Comparison of ENCODE assay signal across 29 cellular contexts in genomic region chr18:14924226-14924625, GRCh38.
"Had no signal": no experiment of that assay in that cellular context is flagged by ENCODE, and none has a peak within 500 bp of the region (broad histone marks: within the 10 kb centered on the region; RNA-seq: fewer than 3 reads in every experiment).

No MANE protein-coding gene starts in this region.

- H3K4me3 Mint-ChIP-seq: activated CD4-positive, alpha-beta memory T cell treated with anti-CD3 and anti-CD28 coated beads, Interleukin-2, amount 10 ng/mL, durations not matched to agents 7 days and 5 days; activated naive CD8-positive, alpha-beta T cell; dendritic cell treated with granulocyte-macrophage colony-stimulating factor and Interleukin-4, amounts not matched to agents 40 ng/mL and 50 ng/mL, for 4 days; immature natural killer cell; neural crest cell; T-helper 1 cell treated with Interleukin-12 subunit alpha and Interleukin-12 subunit beta and Interleukin-4 antibody, amounts not matched to agents 30 μg/mL and 1 μg/mL, for 36 hours; type B pancreatic cell had no signal

- H3K36me3 ChIP-seq: cardiac muscle cell, sigmoid colon, spleen, thoracic aorta, vagina had no signal

- H3K27me3 ChIP-seq: cardiac muscle cell, hepatocyte, sigmoid colon, spleen, vagina had no signal

- H3K4me1 Mint-ChIP-seq: activated CD4-positive, alpha-beta memory T cell treated with anti-CD3 and anti-CD28 coated beads, Interleukin-2, amount 10 ng/mL, durations not matched to agents 7 days and 5 days; neural crest cell had no signal

- H3K4me3 ChIP-seq: cardiac muscle cell, hepatocyte, lung, sigmoid colon, spleen, thoracic aorta, vagina had no signal

- H3K27ac ChIP-seq: cardiac muscle cell, hepatocyte, sigmoid colon, thoracic aorta, vagina had no signal

- DNase-seq: activated CD4-positive, alpha-beta memory T cell treated with anti-CD3 and anti-CD28 coated beads, Interleukin-2, amount 10 ng/mL, durations not matched to agents 7 days and 5 days; activated CD4-positive, alpha-beta T cell treated with anti-CD3 and anti-CD28 coated beads for 4 hours; activated CD4-positive, CD25-positive, alpha-beta regulatory T cell; activated naive CD4-positive, alpha-beta T cell; activated T-cell treated with anti-CD3 and anti-CD28 coated beads, Interleukin-2, amount 50 U/mL, for 1 hour; amygdala; effector CD4-positive, alpha-beta T cell; erythroblast; glutamatergic neuron; immature natural killer cell; naive thymus-derived CD4-positive, alpha-beta T cell; retina; sigmoid colon; spleen; stimulated activated CD4-positive, alpha-beta T cell treated with anti-CD3 and anti-CD28 coated beads, Interleukin-4, amount 100 ng/mL, for 1 hour; stimulated activated naive CD4-positive, alpha-beta T cell had no signal

- H3K27me3 Mint-ChIP-seq: activated CD4-positive, alpha-beta memory T cell treated with anti-CD3 and anti-CD28 coated beads, Interleukin-2, amount 10 ng/mL, durations not matched to agents 7 days and 5 days; activated naive CD8-positive, alpha-beta T cell; activated T-helper 17 cell treated with anti-CD3 and anti-CD28 coated beads, Interleukin-2, amount 50 U/mL, for 72 hours; dendritic cell treated with granulocyte-macrophage colony-stimulating factor and Interleukin-4, amounts not matched to agents 40 ng/mL and 50 ng/mL, for 4 days; naive thymus-derived CD4-positive, alpha-beta T cell; progenitor cell of endocrine pancreas; type B pancreatic cell had no signal

- ATAC-seq: activated T-helper 17 cell treated with anti-CD3 and anti-CD28 coated beads, Interleukin-2, amount 50 U/mL, for 72 hours; left lobe of liver had no signal

- H3K36me3 Mint-ChIP-seq: activated naive CD8-positive, alpha-beta T cell; immature natural killer cell; naive thymus-derived CD4-positive, alpha-beta T cell; type B pancreatic cell had no signal

- H3K27ac Mint-ChIP-seq: activated CD4-positive, alpha-beta memory T cell treated with anti-CD3 and anti-CD28 coated beads, Interleukin-2, amount 10 ng/mL, durations not matched to agents 7 days and 5 days; activated naive CD8-positive, alpha-beta T cell; activated T-helper 17 cell treated with anti-CD3 and anti-CD28 coated beads, Interleukin-2, amount 50 U/mL, for 72 hours; dendritic cell treated with granulocyte-macrophage colony-stimulating factor and Interleukin-4, amounts not matched to agents 40 ng/mL and 50 ng/mL, for 4 days; immature natural killer cell; progenitor cell of endocrine pancreas; T-helper 1 cell treated with Interleukin-12 subunit alpha and Interleukin-12 subunit beta and Interleukin-4 antibody, amounts not matched to agents 30 μg/mL and 1 μg/mL, for 36 hours; type B pancreatic cell had no signal

- H3K4me1 ChIP-seq: sigmoid colon, spleen, vagina had no signal

- H3K9me3 ChIP-seq: sigmoid colon, thoracic aorta, vagina had no signal
